Comparison of ENCODE assay signal across 11 cellular contexts in the genomic region with DNA sequence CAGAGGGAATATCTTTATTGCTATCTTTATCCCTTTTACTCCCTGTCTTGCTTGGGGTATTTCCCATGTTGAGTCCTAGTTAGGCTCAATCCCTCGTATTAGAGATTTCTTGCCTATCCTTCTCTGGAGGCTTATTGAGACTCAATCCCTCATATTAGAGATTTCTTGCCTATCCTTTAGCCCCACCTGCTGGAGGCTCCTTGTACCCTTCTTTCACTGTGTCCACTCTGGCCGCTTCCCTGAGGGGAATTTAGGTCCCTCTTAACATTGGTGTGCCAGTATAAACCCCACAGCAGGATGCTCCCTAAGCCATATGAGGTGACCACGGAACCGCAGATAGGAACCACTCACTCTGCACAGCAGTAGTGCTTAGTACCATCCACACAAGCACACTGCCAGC.
DNase-seq lines count a peak whose midpoint lies in the region; ATAC-seq and TF ChIP-seq lines count a peak whose summit lies in the region.
"Had no signal": no experiment of that assay in that cellular context is flagged by ENCODE, and none has a peak within 500 bp of the region (broad histone marks: within the 10 kb centered on the region; RNA-seq: fewer than 3 reads in every experiment).

No MANE protein-coding gene starts in this region.

- TF ChIP-seq CTCF in SK-N-SH (IDR thresholded peaks at IDR 0.05) (peak; percentile 35), nephron progenitor cell (IDR thresholded peaks at IDR 0.05) (peak; percentile 24)

- POLR2A ChIA-PET in SK-N-SH (lab: Yijun Ruan, JAX): no interaction called here
- POLR2A ChIA-PET in activated CD8-positive, alpha-beta T cell treated with anti-CD3 and anti-CD28 coated beads, Interleukin-2, amount 10 ng/mL, durations not matched to agents 7 days and 5 days (lab: Charles Lee): no interaction called here

- peaks cover 5% of the 10 kb centered on the region for H3F3A ChIP-seq in SK-N-SH (replicated peaks; ENCODE audit: insufficient read depth)

- H3K36me3 Mint-ChIP-seq in activated CD8-positive, alpha-beta T cell treated with anti-CD3 and anti-CD28 coated beads, Interleukin-2, amount 10 ng/mL, durations not matched to agents 7 days and 5 days (ENCODE audit: low read depth): no peaks in the 10 kb centered on the region
- H3K36me3 Mint-ChIP-seq in nephron progenitor cell (ENCODE audit: low read depth): peaks cover 5% of the 10 kb centered on the region
- no peaks in the 10 kb centered on the region for H3K36me3 Mint-ChIP-seq in activated CD4-positive, alpha-beta T cell treated with anti-CD3 and anti-CD28 coated beads, Interleukin-2, amount 10 ng/mL, durations not matched to agents 24 days and 14 days (ENCODE audit: low read depth)

- H3K79me2 ChIP-seq in SK-N-SH (ENCODE audit: insufficient read depth): no peaks in the 10 kb centered on the region

- CTCF ChIA-PET in SK-N-SH (lab: Yijun Ruan, JAX): interaction anchor here (0.6 to 5.6 kb wide), 2 partner anchors 13 to 511 kb away, joined by 3 to 31 read pairs; no protein-coding TSS in a partner anchor
- CTCF ChIA-PET in activated CD8-positive, alpha-beta T cell treated with anti-CD3 and anti-CD28 coated beads, Interleukin-2, amount 10 ng/mL, durations not matched to agents 7 days and 5 days (lab: Charles Lee): no interaction called here

- TF ChIP-seq RAD21 in SK-N-SH (IDR thresholded peaks at IDR 0.05; ENCODE audit: low read length): peak; percentile 38; the same call in 1 of the 2 replicates

- no peak for ATAC-seq in SK-N-SH treated with all-trans-retinoic acid at 6 μM for 48 hours
- no peak for ATAC-seq in activated CD8-positive, alpha-beta T cell treated with anti-CD3 and anti-CD28 coated beads, Interleukin-2, amount 10 ng/mL, durations not matched to agents 7 days and 5 days
- no peak for ATAC-seq in activated CD4-positive, CD25-positive, alpha-beta regulatory T cell treated with anti-CD3 and anti-CD28 coated beads, Interleukin-2, amount 50 U/mL, for 24 hours
- ATAC-seq: Right ventricle myocardium inferior had no signal

- DNase-seq in SK-N-SH: no peak
- DNase-seq in LHCN-M2 (ENCODE audit: low read depth): peak; percentile 29
- peak; percentile 22 for DNase-seq in activated CD8-positive, alpha-beta T cell treated with anti-CD3 and anti-CD28 coated beads, Interleukin-2, amount 10 ng/mL, durations not matched to agents 7 days and 5 days
- DNase-seq in nephron progenitor cell: peak; percentile 20
- no peak for DNase-seq in NCI-H2196 (lab: John Stamatoyannopoulos, UW; ENCODE audit: unreplicated experiment)
- no peak for DNase-seq in activated CD4-positive, alpha-beta T cell treated with anti-CD3 and anti-CD28 coated beads, Interleukin-2, amount 10 ng/mL, durations not matched to agents 24 days and 14 days
- DNase-seq: KG1 had no signal

- H3K27ac Mint-ChIP-seq in activated CD8-positive, alpha-beta T cell treated with anti-CD3 and anti-CD28 coated beads, Interleukin-2, amount 10 ng/mL, durations not matched to agents 7 days and 5 days: no peak overlapping the region
- no peak overlapping the region for H3K27ac Mint-ChIP-seq in nephron progenitor cell
- no peak overlapping the region for H3K27ac Mint-ChIP-seq in activated CD4-positive, alpha-beta T cell treated with anti-CD3 and anti-CD28 coated beads, Interleukin-2, amount 10 ng/mL, durations not matched to agents 24 days and 14 days

- peaks cover 2% of the 10 kb centered on the region for H3K27me3 Mint-ChIP-seq in activated CD8-positive, alpha-beta T cell treated with anti-CD3 and anti-CD28 coated beads, Interleukin-2, amount 10 ng/mL, durations not matched to agents 7 days and 5 days (ENCODE audit: low read depth)
- H3K27me3 Mint-ChIP-seq in nephron progenitor cell (ENCODE audit: low read depth, poor library complexity): no peaks in the 10 kb centered on the region
- H3K27me3 Mint-ChIP-seq in activated CD4-positive, alpha-beta T cell treated with anti-CD3 and anti-CD28 coated beads, Interleukin-2, amount 10 ng/mL, durations not matched to agents 24 days and 14 days: peaks cover 12% of the 10 kb centered on the region

- no peak for TF ChIP-seq EP300 in SK-N-SH (IDR thresholded peaks at IDR 0.05; ENCODE audit: borderline replicate concordance in 1 of 2, low read depth in 1 of 2, low read length in 1 of 2)

- H3K9me3 ChIP-seq in SK-N-SH: peaks cover 22% of the 10 kb centered on the region

- H2AFZ ChIP-seq in SK-N-SH (ENCODE audit: low read depth): no peak overlapping the region

- no peaks in the 10 kb centered on the region for H3K36me3 ChIP-seq in SK-N-SH (replicated peaks in 1 of 2; ENCODE audit: control insufficient read depth in 1 of 2, insufficient read depth in 2 of 2, low read length in 1 of 2)

- H3K9ac ChIP-seq in SK-N-SH: no peak overlapping the region
- H3K9ac ChIP-seq: BLaER1 had no signal

- H4K20me1 ChIP-seq in SK-N-SH (ENCODE audit: insufficient read depth): no peaks in the 10 kb centered on the region
- H4K20me1 ChIP-seq: BLaER1 had no signal

- H3K4me2 ChIP-seq in SK-N-SH: no peak overlapping the region
- H3K4me2 ChIP-seq: BLaER1 had no signal

- no peaks in the 10 kb centered on the region for H3K4me1 ChIP-seq in SK-N-SH (ENCODE audit: control insufficient read depth in 1 of 2, insufficient read depth in 2 of 2, low read depth in 1 of 2, low read length in 1 of 2)
- H3K4me1 ChIP-seq: BLaER1 had no signal

- H3K27me3 ChIP-seq in SK-N-SH (ENCODE audit: insufficient read depth): no peaks in the 10 kb centered on the region
- H3K27me3 ChIP-seq: BLaER1 had no signal

- H3K27ac ChIP-seq in SK-N-SH (ENCODE audit: low read depth in 2 of 2, low read length in 1 of 2): no peak overlapping the region
- H3K27ac ChIP-seq: BLaER1 had no signal

- WGBS in SK-N-SH (ENCODE audit: low lambda C conversion rate): 23% methylated on average over 4 of the region's 4 CpGs

- H3K9me2 ChIP-seq in SK-N-SH: no peaks in the 10 kb centered on the region

- intact Hi-C loops in activated CD4-positive, alpha-beta T cell treated with anti-CD3 and anti-CD28 coated beads, Interleukin-2, amount 10 ng/mL, durations not matched to agents 24 days and 14 days (cut with micrococcal nuclease): no loop called here

- H3K9me3 Mint-ChIP-seq in activated CD8-positive, alpha-beta T cell treated with anti-CD3 and anti-CD28 coated beads, Interleukin-2, amount 10 ng/mL, durations not matched to agents 7 days and 5 days (ENCODE audit: insufficient read depth): peaks cover 5% of the 10 kb centered on the region
- H3K9me3 Mint-ChIP-seq in nephron progenitor cell: peaks cover 29% of the 10 kb centered on the region
- H3K9me3 Mint-ChIP-seq in activated CD4-positive, alpha-beta T cell treated with anti-CD3 and anti-CD28 coated beads, Interleukin-2, amount 10 ng/mL, durations not matched to agents 24 days and 14 days: peaks cover 8% of the 10 kb centered on the region

- no peak overlapping the region for H3K4me3 ChIP-seq in SK-N-SH (ENCODE audit: low read depth in 2 of 2, low read length in 1 of 2)
- H3K4me3 ChIP-seq: BLaER1 had no signal

- H3K4me3 Mint-ChIP-seq in activated CD8-positive, alpha-beta T cell treated with anti-CD3 and anti-CD28 coated beads, Interleukin-2, amount 10 ng/mL, durations not matched to agents 7 days and 5 days: no peak overlapping the region
- H3K4me3 Mint-ChIP-seq in nephron progenitor cell: no peak overlapping the region
- H3K4me3 Mint-ChIP-seq in activated CD4-positive, alpha-beta T cell treated with anti-CD3 and anti-CD28 coated beads, Interleukin-2, amount 10 ng/mL, durations not matched to agents 24 days and 14 days: no peak overlapping the region

- H3K4me1 Mint-ChIP-seq in activated CD8-positive, alpha-beta T cell treated with anti-CD3 and anti-CD28 coated beads, Interleukin-2, amount 10 ng/mL, durations not matched to agents 7 days and 5 days (ENCODE audit: low read depth): no peaks in the 10 kb centered on the region
- no peaks in the 10 kb centered on the region for H3K4me1 Mint-ChIP-seq in nephron progenitor cell
- no peaks in the 10 kb centered on the region for H3K4me1 Mint-ChIP-seq in activated CD4-positive, alpha-beta T cell treated with anti-CD3 and anti-CD28 coated beads, Interleukin-2, amount 10 ng/mL, durations not matched to agents 24 days and 14 days

TF ChIP-seq in SK-N-SH, 30 proteins besides CTCF, POLR2A, EP300 and RAD21 (continues in another document):
- TF ChIP-seq MXI1 (IDR thresholded peaks at IDR 0.05; ENCODE audit: low read depth, low read length): no peak
- TF ChIP-seq, protein P1, sequence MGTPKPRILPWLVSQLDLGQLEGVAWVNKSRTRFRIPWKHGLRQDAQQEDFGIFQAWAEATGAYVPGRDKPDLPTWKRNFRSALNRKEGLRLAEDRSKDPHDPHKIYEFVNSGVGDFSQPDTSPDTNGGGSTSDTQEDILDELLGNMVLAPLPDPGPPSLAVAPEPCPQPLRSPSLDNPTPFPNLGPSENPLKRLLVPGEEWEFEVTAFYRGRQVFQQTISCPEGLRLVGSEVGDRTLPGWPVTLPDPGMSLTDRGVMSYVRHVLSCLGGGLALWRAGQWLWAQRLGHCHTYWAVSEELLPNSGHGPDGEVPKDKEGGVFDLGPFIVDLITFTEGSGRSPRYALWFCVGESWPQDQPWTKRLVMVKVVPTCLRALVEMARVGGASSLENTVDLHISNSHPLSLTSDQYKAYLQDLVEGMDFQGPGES (IDR thresholded peaks at IDR 0.05; ENCODE audit: low read depth, low read length): no peak
- no peak for TF ChIP-seq GATA2 (CRISPR knock-in tag; IDR thresholded peaks at IDR 0.05)

TF ChIP-seq in SK-N-SH treated with all-trans-retinoic acid at 6 μM for 48 hours, 23 proteins besides CTCF, POLR2A, EP300 and RAD21 (continues in another document):
- TF ChIP-seq RARB (CRISPR knock-in tag; IDR thresholded peaks at IDR 0.05) (no peak), ZFP3 (CRISPR knock-in tag; IDR thresholded peaks at IDR 0.05) (no peak), ZC3H10 (CRISPR knock-in tag; IDR thresholded peaks at IDR 0.05) (no peak), ZFP30 (CRISPR knock-in tag; IDR thresholded peaks at IDR 0.05) (no peak), ZNF8 (CRISPR knock-in tag; IDR thresholded peaks at IDR 0.05) (no peak)
- TF ChIP-seq, protein P2, sequence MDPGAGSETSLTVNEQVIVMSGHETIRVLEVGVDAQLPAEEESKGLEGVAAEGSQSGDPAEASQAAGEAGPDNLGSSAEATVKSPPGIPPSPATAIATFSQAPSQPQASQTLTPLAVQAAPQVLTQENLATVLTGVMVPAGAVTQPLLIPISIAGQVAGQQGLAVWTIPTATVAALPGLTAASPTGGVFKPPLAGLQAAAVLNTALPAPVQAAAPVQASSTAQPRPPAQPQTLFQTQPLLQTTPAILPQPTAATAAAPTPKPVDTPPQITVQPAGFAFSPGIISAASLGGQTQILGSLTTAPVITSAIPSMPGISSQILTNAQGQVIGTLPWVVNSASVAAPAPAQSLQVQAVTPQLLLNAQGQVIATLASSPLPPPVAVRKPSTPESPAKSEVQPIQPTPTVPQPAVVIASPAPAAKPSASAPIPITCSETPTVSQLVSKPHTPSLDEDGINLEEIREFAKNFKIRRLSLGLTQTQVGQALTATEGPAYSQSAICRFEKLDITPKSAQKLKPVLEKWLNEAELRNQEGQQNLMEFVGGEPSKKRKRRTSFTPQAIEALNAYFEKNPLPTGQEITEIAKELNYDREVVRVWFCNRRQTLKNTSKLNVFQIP (CRISPR knock-in tag; IDR thresholded peaks at IDR 0.05; ENCODE audit: borderline replicate concordance, low read depth): no peak

Comparison
In these comparisons a context has a peak if more than half of its experiments do, and no peak if none do; other contexts are left out.
1. DNase-seq: peak in LHCN-M2 (single experiment), activated CD8-positive, alpha-beta T cell treated with anti-CD3 and anti-CD28 coated beads, Interleukin-2, amount 10 ng/mL, durations not matched to agents 7 days and 5 days (single experiment) and nephron progenitor cell (single experiment); none in SK-N-SH (single experiment), NCI-H2196 (single experiment) and activated CD4-positive, alpha-beta T cell treated with anti-CD3 and anti-CD28 coated beads, Interleukin-2, amount 10 ng/mL, durations not matched to agents 24 days and 14 days (single experiment).